8 cellular contexts compared by ENCODE assay signal in the genomic region with DNA sequence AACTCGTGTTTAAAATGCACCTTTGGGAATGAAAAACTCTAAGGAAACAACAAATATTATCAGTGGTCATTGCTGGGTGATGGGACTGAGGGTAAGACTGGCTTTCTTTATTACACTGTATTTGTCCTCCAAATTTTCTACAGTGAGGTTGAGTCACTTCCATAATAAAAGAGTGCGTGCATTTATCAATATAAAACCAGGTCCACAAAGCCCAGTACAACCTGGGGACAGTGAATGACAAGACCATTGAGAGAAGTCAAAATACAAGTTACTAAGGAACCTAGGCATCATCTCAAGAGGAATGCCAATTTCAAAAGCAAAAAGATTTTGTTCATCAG.
DNase-seq lines count a peak whose midpoint lies in the region; ATAC-seq and TF ChIP-seq lines count a peak whose summit lies in the region.

No MANE protein-coding gene starts in this region.

- no peak for DNase-seq in activated CD4-positive, alpha-beta T cell treated with anti-CD3 and anti-CD28 coated beads, Interleukin-2, amount 10 ng/mL, durations not matched to agents 7 days and 5 days
- no peak for DNase-seq in activated CD4-positive, alpha-beta T cell treated with anti-CD3 and anti-CD28 coated beads, Interleukin-2, amount 50 U/mL, for 4 hours
- DNase-seq in T-helper 17 cell (no peak), left ventricle myocardium inferior (no peak), HPDE6-E6E7 (ENCODE audit: extremely low spot score) (no peak)
- no peak for DNase-seq in stimulated activated naive CD8-positive, alpha-beta T cell treated with anti-CD3 and anti-CD28 coated beads, Interleukin-15, amount 100 ng/mL, for 72 hours
- no peak for DNase-seq in activated CD4-positive, CD25-positive, alpha-beta regulatory T cell treated with anti-CD3 and anti-CD28 coated beads, Interleukin-2, amount 50 U/mL, for 72 hours

- peaks cover 10% of the 10 kb centered on the region for H3K27me3 Mint-ChIP-seq in activated CD4-positive, alpha-beta T cell treated with anti-CD3 and anti-CD28 coated beads, Interleukin-2, amount 10 ng/mL, durations not matched to agents 7 days and 5 days
- H3K27me3 Mint-ChIP-seq in T-helper 17 cell, result peaks cover 19% of the 10 kb centered on the region
- peaks cover 9% of the 10 kb centered on the region for H3K27me3 Mint-ChIP-seq in stimulated activated naive CD8-positive, alpha-beta T cell treated with anti-CD3 and anti-CD28 coated beads, Interleukin-15, amount 100 ng/mL, for 72 hours

- no peak for ATAC-seq in T-helper 17 cell
- peak; percentile 2 for ATAC-seq in stimulated activated naive CD8-positive, alpha-beta T cell treated with anti-CD3 and anti-CD28 coated beads, Interleukin-15, amount 100 ng/mL, for 72 hours
- no peak for ATAC-seq in GM21619 (IDR thresholded peaks at IDR 0.05; ENCODE audit: unreplicated experiment)

- no peak for TF ChIP-seq CTCF in left ventricle myocardium inferior (IDR thresholded peaks at IDR 0.05; ENCODE audit: borderline replicate concordance)

- H3K9me3 ChIP-seq in T-helper 17 cell (ENCODE audit: control insufficient read depth, low read length, poor library complexity, severe bottlenecking) (no peaks in the 10 kb centered on the region), left ventricle myocardium inferior (replicated peaks) (no peaks in the 10 kb centered on the region)

- H3K27me3 ChIP-seq in left ventricle myocardium inferior (ENCODE audit: low read depth), result no peaks in the 10 kb centered on the region

- no peaks in the 10 kb centered on the region for H3K36me3 ChIP-seq in left ventricle myocardium inferior

- H3K4me1 ChIP-seq in left ventricle myocardium inferior, result no peaks in the 10 kb centered on the region

- POLR2A ChIA-PET in activated CD4-positive, alpha-beta T cell treated with anti-CD3 and anti-CD28 coated beads, Interleukin-2, amount 10 ng/mL, durations not matched to agents 7 days and 5 days (lab: Charles Lee), result no interaction called here

- peak overlapping the region; percentile 99 for H3K27ac Mint-ChIP-seq in activated CD4-positive, alpha-beta T cell treated with anti-CD3 and anti-CD28 coated beads, Interleukin-2, amount 10 ng/mL, durations not matched to agents 7 days and 5 days
- peak overlapping the region; percentile 98 for H3K27ac Mint-ChIP-seq in T-helper 17 cell
- H3K27ac Mint-ChIP-seq in stimulated activated naive CD8-positive, alpha-beta T cell treated with anti-CD3 and anti-CD28 coated beads, Interleukin-15, amount 100 ng/mL, for 72 hours, result peak overlapping the region; percentile 98 to 99

- peak overlapping the region; percentile 80 for H3K4me3 Mint-ChIP-seq in activated CD4-positive, alpha-beta T cell treated with anti-CD3 and anti-CD28 coated beads, Interleukin-2, amount 10 ng/mL, durations not matched to agents 7 days and 5 days
- H3K4me3 Mint-ChIP-seq in T-helper 17 cell, result peak overlapping the region; percentile 90
- H3K4me3 Mint-ChIP-seq in stimulated activated naive CD8-positive, alpha-beta T cell treated with anti-CD3 and anti-CD28 coated beads, Interleukin-15, amount 100 ng/mL, for 72 hours, result peak overlapping the region; percentile 87 to 89

- H3K27ac ChIP-seq in left ventricle myocardium inferior (replicated peaks), result peak overlapping the region; percentile 91

- peaks cover 19% of the 10 kb centered on the region for H3K4me1 Mint-ChIP-seq in activated CD4-positive, alpha-beta T cell treated with anti-CD3 and anti-CD28 coated beads, Interleukin-2, amount 10 ng/mL, durations not matched to agents 7 days and 5 days
- peaks cover 7% of the 10 kb centered on the region for H3K4me1 Mint-ChIP-seq in T-helper 17 cell
- H3K4me1 Mint-ChIP-seq in stimulated activated naive CD8-positive, alpha-beta T cell treated with anti-CD3 and anti-CD28 coated beads, Interleukin-15, amount 100 ng/mL, for 72 hours, result peaks cover 18% of the 10 kb centered on the region

- no peaks in the 10 kb centered on the region for H3K36me3 Mint-ChIP-seq in activated CD4-positive, alpha-beta T cell treated with anti-CD3 and anti-CD28 coated beads, Interleukin-2, amount 10 ng/mL, durations not matched to agents 7 days and 5 days (ENCODE audit: low read depth)
- no peaks in the 10 kb centered on the region for H3K36me3 Mint-ChIP-seq in T-helper 17 cell (ENCODE audit: low read depth)

- intact Hi-C loops in left ventricle myocardium inferior (cut with micrococcal nuclease), result no loop called here

- CTCF ChIA-PET in activated CD4-positive, alpha-beta T cell treated with anti-CD3 and anti-CD28 coated beads, Interleukin-2, amount 10 ng/mL, durations not matched to agents 7 days and 5 days (lab: Charles Lee), result interaction anchor here (1.0 to 1.4 kb wide), 5 partner anchors 11 to 458 kb away, joined by 3 to 5 read pairs (median 4); no protein-coding TSS in a partner anchor

- H3K9me3 Mint-ChIP-seq in activated CD4-positive, alpha-beta T cell treated with anti-CD3 and anti-CD28 coated beads, Interleukin-2, amount 10 ng/mL, durations not matched to agents 7 days and 5 days, result no peaks in the 10 kb centered on the region
- H3K9me3 Mint-ChIP-seq in stimulated activated naive CD8-positive, alpha-beta T cell treated with anti-CD3 and anti-CD28 coated beads, Interleukin-15, amount 100 ng/mL, for 72 hours, result no peaks in the 10 kb centered on the region

- H3K4me3 ChIP-seq in left ventricle myocardium inferior, result peak overlapping the region; percentile 68
